In the genomic region with DNA sequence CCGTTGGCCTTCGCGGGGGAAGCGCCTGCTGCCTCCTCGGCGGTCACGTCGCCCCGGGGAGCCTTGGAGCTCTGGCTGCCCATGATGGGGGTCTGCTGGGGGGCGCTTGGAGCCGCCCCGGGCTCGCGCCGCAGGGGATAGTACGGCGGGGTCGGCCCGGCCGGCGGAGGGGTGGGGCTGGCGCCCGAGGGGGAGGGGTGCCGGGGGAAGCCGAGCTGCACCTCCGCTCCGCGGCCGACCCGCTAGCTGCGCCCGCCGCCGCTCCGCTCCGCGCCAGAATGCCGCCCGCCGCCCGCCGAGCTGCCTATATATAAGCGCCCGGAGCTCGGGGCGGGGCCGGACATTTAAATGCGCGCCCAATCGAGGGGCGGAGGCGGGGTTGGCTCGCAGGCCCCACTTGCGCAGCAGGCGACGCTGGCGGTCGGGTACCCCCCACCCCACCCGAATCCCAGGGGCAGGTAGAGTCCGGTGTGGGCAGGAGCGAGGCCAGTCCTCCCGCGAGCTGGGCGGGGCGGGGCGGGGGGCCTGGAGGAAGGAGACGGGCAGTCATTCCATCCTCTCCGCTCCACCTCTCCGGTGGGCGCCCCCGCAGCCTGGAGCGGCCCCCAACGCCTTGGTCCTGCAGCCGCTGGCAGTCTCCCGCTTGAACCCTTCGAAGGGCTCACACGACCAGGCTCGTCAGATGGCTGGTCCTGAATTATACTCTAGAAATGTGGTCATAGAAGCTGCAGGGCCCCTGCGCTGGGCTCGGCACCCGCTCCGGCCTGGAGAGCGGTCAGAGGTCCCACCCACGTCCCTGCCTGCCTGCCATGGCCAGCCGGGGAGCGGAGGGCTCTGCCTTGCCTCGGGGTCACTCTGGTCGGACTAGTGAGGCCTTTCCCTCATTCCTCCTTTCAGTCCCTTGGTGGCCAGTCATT, we compare ENCODE assay signal across 1 cellular context.
TF ChIP-seq lines count a peak whose summit lies in the region.

A gene with protein sequence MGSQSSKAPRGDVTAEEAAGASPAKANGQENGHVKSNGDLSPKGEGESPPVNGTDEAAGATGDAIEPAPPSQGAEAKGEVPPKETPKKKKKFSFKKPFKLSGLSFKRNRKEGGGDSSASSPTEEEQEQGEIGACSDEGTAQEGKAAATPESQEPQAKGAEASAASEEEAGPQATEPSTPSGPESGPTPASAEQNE (minus strand): TSS at position 283 of the 917 bp plus-strand sequence. CDS start 200 bp downstream, at position 83.

TF ChIP-seq in HepG2, 621 proteins besides CTCF, POLR2A, EP300 and RAD21 (continued from another document and continues in another):
- TF ChIP-seq, protein P1, sequence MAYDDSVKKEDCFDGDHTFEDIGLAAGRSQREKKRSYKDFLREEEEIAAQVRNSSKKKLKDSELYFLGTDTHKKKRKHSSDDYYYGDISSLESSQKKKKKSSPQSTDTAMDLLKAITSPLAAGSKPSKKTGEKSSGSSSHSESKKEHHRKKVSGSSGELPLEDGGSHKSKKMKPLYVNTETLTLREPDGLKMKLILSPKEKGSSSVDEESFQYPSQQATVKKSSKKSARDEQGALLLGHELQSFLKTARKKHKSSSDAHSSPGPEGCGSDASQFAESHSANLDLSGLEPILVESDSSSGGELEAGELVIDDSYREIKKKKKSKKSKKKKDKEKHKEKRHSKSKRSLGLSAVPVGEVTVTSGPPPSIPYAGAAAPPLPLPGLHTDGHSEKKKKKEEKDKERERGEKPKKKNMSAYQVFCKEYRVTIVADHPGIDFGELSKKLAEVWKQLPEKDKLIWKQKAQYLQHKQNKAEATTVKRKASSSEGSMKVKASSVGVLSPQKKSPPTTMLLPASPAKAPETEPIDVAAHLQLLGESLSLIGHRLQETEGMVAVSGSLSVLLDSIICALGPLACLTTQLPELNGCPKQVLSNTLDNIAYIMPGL (CRISPR knock-in tag; IDR thresholded peaks at IDR 0.05; ENCODE audit: borderline replicate concordance in 1 of 2, low read depth in 1 of 2): peak in 1 of 2 experiments; percentile 54; a peak in 1 of 4 replicates
- no peak for TF ChIP-seq FOXK2 (IDR thresholded peaks at IDR 0.05)
- TF ChIP-seq ZNF296 (CRISPR knock-in tag; conservative IDR thresholded peaks at IDR 0.05): no peak
- no peak for TF ChIP-seq SMYD3 (CRISPR knock-in tag; IDR thresholded peaks at IDR 0.05)
- TF ChIP-seq, protein P2, sequence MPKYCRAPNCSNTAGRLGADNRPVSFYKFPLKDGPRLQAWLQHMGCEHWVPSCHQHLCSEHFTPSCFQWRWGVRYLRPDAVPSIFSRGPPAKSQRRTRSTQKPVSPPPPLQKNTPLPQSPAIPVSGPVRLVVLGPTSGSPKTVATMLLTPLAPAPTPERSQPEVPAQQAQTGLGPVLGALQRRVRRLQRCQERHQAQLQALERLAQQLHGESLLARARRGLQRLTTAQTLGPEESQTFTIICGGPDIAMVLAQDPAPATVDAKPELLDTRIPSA (CRISPR knock-in tag; IDR thresholded peaks at IDR 0.05; ENCODE audit: borderline replicate concordance): no peak
- TF ChIP-seq ZNF382 (CRISPR knock-in tag; IDR thresholded peaks at IDR 0.05; ENCODE audit: borderline replicate concordance): no peak
- no peak for TF ChIP-seq ZMYM2 (CRISPR knock-in tag; IDR thresholded peaks at IDR 0.05)
- TF ChIP-seq, protein P3, sequence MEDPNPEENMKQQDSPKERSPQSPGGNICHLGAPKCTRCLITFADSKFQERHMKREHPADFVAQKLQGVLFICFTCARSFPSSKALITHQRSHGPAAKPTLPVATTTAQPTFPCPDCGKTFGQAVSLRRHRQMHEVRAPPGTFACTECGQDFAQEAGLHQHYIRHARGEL (CRISPR knock-in tag; IDR thresholded peaks at IDR 0.05): no peak
- TF ChIP-seq FLYWCH1 (CRISPR knock-in tag; IDR thresholded peaks at IDR 0.05): 0 out of 2 replicates have a peak, but pooled peaks have one; percentile 76
- TF ChIP-seq CENPT (CRISPR knock-in tag; IDR thresholded peaks at IDR 0.05; ENCODE audit: low read depth): no peak
- no peak for TF ChIP-seq ZNF547 (CRISPR knock-in tag; IDR thresholded peaks at IDR 0.05)
- no peak for TF ChIP-seq AGO2 (optimal IDR thresholded peaks at IDR 0.05; ENCODE audit: low read depth, low read length)
- no peak for TF ChIP-seq BORCS8-MEF2B (CRISPR knock-in tag; IDR thresholded peaks at IDR 0.05)
- TF ChIP-seq ZEB1 (IDR thresholded peaks at IDR 0.05; ENCODE audit: insufficient replicate concordance, low read depth): no peak
- no peak for TF ChIP-seq EED (CRISPR knock-in tag; IDR thresholded peaks at IDR 0.05)
- no peak for TF ChIP-seq ASH2L (IDR thresholded peaks at IDR 0.05; ENCODE audit: insufficient read length, low read depth, low read length)
- no peak for TF ChIP-seq ZNF484 (CRISPR knock-in tag; IDR thresholded peaks at IDR 0.05; ENCODE audit: borderline replicate concordance, low read depth)
- peak in 1 of 2 experiments; percentile 53; a peak in 1 of 4 replicates for TF ChIP-seq KLF16 (CRISPR knock-in tag; IDR thresholded peaks at IDR 0.05)
- TF ChIP-seq BHLHE40 (IDR thresholded peaks at IDR 0.05; ENCODE audit: low read length): no peak
- TF ChIP-seq, protein P4, sequence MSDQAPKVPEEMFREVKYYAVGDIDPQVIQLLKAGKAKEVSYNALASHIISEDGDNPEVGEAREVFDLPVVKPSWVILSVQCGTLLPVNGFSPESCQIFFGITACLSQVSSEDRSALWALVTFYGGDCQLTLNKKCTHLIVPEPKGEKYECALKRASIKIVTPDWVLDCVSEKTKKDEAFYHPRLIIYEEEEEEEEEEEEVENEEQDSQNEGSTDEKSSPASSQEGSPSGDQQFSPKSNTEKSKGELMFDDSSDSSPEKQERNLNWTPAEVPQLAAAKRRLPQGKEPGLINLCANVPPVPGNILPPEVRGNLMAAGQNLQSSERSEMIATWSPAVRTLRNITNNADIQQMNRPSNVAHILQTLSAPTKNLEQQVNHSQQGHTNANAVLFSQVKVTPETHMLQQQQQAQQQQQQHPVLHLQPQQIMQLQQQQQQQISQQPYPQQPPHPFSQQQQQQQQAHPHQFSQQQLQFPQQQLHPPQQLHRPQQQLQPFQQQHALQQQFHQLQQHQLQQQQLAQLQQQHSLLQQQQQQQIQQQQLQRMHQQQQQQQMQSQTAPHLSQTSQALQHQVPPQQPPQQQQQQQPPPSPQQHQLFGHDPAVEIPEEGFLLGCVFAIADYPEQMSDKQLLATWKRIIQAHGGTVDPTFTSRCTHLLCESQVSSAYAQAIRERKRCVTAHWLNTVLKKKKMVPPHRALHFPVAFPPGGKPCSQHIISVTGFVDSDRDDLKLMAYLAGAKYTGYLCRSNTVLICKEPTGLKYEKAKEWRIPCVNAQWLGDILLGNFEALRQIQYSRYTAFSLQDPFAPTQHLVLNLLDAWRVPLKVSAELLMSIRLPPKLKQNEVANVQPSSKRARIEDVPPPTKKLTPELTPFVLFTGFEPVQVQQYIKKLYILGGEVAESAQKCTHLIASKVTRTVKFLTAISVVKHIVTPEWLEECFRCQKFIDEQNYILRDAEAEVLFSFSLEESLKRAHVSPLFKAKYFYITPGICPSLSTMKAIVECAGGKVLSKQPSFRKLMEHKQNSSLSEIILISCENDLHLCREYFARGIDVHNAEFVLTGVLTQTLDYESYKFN (CRISPR knock-in tag; conservative IDR thresholded peaks at IDR 0.05): peak; percentile 25; the same call in 1 of the 2 replicates
- no peak for TF ChIP-seq ZNF672 (CRISPR knock-in tag; IDR thresholded peaks at IDR 0.05)
- TF ChIP-seq, protein P5, sequence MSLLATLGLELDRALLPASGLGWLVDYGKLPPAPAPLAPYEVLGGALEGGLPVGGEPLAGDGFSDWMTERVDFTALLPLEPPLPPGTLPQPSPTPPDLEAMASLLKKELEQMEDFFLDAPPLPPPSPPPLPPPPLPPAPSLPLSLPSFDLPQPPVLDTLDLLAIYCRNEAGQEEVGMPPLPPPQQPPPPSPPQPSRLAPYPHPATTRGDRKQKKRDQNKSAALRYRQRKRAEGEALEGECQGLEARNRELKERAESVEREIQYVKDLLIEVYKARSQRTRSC (CRISPR knock-in tag; IDR thresholded peaks at IDR 0.05; ENCODE audit: low read depth): no peak
- TF ChIP-seq THYN1 (CRISPR knock-in tag; IDR thresholded peaks at IDR 0.05; ENCODE audit: borderline replicate concordance, low read depth): no peak
- no peak for TF ChIP-seq HCFC1 (IDR thresholded peaks at IDR 0.05; ENCODE audit: low read depth, low read length)
- no peak for TF ChIP-seq SCMH1 (CRISPR knock-in tag; IDR thresholded peaks at IDR 0.05; ENCODE audit: borderline replicate concordance)
- no peak for TF ChIP-seq SMC3 (IDR thresholded peaks at IDR 0.05; ENCODE audit: low read length)
- TF ChIP-seq ZNF468 (CRISPR knock-in tag; IDR thresholded peaks at IDR 0.05): no peak
- no peak for TF ChIP-seq MZF1 (CRISPR knock-in tag; IDR thresholded peaks at IDR 0.05; ENCODE audit: borderline replicate concordance)
- no peak for TF ChIP-seq NFE2L1 (CRISPR knock-in tag; IDR thresholded peaks at IDR 0.05; ENCODE audit: borderline replicate concordance)
- peak; percentile 78 for TF ChIP-seq HOXA5 (CRISPR knock-in tag; IDR thresholded peaks at IDR 0.05)
- TF ChIP-seq GTF2F1 (IDR thresholded peaks at IDR 0.05; ENCODE audit: low read length): peak; percentile 94
- no peak for TF ChIP-seq ZNF660 (CRISPR knock-in tag; IDR thresholded peaks at IDR 0.05; ENCODE audit: borderline replicate concordance, low read depth)
- TF ChIP-seq HNF4A (CRISPR knock-in tag; IDR thresholded peaks at IDR 0.05): no peak
- no peak for TF ChIP-seq REXO4 (CRISPR knock-in tag; IDR thresholded peaks at IDR 0.05; ENCODE audit: borderline replicate concordance)
- no peak for TF ChIP-seq SP140L (CRISPR knock-in tag; IDR thresholded peaks at IDR 0.05; ENCODE audit: borderline replicate concordance)
- TF ChIP-seq, protein P6, sequence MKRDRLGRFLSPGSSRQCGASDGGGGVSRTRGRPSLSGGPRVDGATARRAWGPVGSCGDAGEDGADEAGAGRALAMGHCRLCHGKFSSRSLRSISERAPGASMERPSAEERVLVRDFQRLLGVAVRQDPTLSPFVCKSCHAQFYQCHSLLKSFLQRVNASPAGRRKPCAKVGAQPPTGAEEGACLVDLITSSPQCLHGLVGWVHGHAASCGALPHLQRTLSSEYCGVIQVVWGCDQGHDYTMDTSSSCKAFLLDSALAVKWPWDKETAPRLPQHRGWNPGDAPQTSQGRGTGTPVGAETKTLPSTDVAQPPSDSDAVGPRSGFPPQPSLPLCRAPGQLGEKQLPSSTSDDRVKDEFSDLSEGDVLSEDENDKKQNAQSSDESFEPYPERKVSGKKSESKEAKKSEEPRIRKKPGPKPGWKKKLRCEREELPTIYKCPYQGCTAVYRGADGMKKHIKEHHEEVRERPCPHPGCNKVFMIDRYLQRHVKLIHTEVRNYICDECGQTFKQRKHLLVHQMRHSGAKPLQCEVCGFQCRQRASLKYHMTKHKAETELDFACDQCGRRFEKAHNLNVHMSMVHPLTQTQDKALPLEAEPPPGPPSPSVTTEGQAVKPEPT (CRISPR knock-in tag; IDR thresholded peaks at IDR 0.05; ENCODE audit: low read depth): no peak
- no peak for TF ChIP-seq ZNF282 (IDR thresholded peaks at IDR 0.05; ENCODE audit: partially characterized antibody)
- 0 out of 2 replicates have a peak, but pooled peaks have one; percentile 24 for TF ChIP-seq ZNF766 (CRISPR knock-in tag; IDR thresholded peaks at IDR 0.05; ENCODE audit: borderline replicate concordance)
- 0 out of 2 replicates have a peak, but pooled peaks have one; percentile 22 for TF ChIP-seq ZSCAN25 (CRISPR knock-in tag; IDR thresholded peaks at IDR 0.05)
- no peak for TF ChIP-seq ATF7 (IDR thresholded peaks at IDR 0.05)
- no peak for TF ChIP-seq ATF7 (CRISPR knock-in tag; IDR thresholded peaks at IDR 0.05)
- TF ChIP-seq, protein P7, sequence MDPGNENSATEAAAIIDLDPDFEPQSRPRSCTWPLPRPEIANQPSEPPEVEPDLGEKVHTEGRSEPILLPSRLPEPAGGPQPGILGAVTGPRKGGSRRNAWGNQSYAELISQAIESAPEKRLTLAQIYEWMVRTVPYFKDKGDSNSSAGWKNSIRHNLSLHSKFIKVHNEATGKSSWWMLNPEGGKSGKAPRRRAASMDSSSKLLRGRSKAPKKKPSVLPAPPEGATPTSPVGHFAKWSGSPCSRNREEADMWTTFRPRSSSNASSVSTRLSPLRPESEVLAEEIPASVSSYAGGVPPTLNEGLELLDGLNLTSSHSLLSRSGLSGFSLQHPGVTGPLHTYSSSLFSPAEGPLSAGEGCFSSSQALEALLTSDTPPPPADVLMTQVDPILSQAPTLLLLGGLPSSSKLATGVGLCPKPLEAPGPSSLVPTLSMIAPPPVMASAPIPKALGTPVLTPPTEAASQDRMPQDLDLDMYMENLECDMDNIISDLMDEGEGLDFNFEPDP (CRISPR knock-in tag; conservative IDR thresholded peaks at IDR 0.05): no peak
- TF ChIP-seq NR3C1 (CRISPR knock-in tag; IDR thresholded peaks at IDR 0.05): no peak
- no peak for TF ChIP-seq NRL (CRISPR knock-in tag; IDR thresholded peaks at IDR 0.05; ENCODE audit: borderline replicate concordance)
- TF ChIP-seq, protein P8, sequence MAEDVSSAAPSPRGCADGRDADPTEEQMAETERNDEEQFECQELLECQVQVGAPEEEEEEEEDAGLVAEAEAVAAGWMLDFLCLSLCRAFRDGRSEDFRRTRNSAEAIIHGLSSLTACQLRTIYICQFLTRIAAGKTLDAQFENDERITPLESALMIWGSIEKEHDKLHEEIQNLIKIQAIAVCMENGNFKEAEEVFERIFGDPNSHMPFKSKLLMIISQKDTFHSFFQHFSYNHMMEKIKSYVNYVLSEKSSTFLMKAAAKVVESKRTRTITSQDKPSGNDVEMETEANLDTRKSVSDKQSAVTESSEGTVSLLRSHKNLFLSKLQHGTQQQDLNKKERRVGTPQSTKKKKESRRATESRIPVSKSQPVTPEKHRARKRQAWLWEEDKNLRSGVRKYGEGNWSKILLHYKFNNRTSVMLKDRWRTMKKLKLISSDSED (CRISPR knock-in tag; IDR thresholded peaks at IDR 0.05): no peak
- TF ChIP-seq, protein P9, sequence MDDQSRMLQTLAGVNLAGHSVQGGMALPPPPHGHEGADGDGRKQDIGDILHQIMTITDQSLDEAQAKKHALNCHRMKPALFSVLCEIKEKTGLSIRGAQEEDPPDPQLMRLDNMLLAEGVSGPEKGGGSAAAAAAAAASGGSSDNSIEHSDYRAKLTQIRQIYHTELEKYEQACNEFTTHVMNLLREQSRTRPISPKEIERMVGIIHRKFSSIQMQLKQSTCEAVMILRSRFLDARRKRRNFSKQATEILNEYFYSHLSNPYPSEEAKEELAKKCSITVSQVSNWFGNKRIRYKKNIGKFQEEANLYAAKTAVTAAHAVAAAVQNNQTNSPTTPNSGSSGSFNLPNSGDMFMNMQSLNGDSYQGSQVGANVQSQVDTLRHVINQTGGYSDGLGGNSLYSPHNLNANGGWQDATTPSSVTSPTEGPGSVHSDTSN (CRISPR knock-in tag; IDR thresholded peaks at IDR 0.05; ENCODE audit: borderline replicate concordance): peak; percentile 41; the same call in 1 of the 2 replicates
- TF ChIP-seq ZNF292 (CRISPR knock-in tag; IDR thresholded peaks at IDR 0.05; ENCODE audit: borderline replicate concordance, low read depth): no peak
- TF ChIP-seq ZFP36L1 (CRISPR knock-in tag; IDR thresholded peaks at IDR 0.05): 0 out of 2 replicates have a peak, but pooled peaks have one; percentile 35
- no peak for TF ChIP-seq HNF4G (IDR thresholded peaks at IDR 0.05; ENCODE audit: borderline replicate concordance, low read depth, low read length)
- TF ChIP-seq HNF4G (CRISPR knock-in tag; IDR thresholded peaks at IDR 0.05; ENCODE audit: borderline replicate concordance, low read depth): peak; percentile 60; the same call in 1 of the 2 replicates
- no peak for TF ChIP-seq IRX3 (CRISPR knock-in tag; IDR thresholded peaks at IDR 0.05; ENCODE audit: borderline replicate concordance, low read depth)
- TF ChIP-seq MAF1 (CRISPR knock-in tag; IDR thresholded peaks at IDR 0.05; ENCODE audit: borderline replicate concordance): no peak
- TF ChIP-seq ZNF432 (CRISPR knock-in tag; IDR thresholded peaks at IDR 0.05; ENCODE audit: borderline replicate concordance): no peak
